In the genomic region with DNA sequence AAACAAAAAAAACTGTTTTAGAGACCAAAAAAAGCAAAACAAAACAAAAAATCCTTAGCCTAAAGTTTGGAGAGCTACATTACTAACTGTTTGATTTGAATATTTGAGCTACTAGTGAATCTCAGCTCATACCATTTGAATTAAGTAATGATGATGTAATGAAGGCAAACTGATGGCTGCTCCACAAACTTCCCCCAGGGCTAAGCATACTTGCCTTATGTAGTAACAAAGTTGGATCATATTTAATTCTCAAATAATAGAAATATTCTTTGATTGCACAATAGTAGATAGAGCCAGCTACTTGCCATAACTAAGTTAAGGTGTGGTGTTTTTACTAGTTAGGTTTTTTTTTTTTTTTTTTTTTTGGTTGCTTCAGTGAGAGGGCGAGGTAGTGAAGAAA, we compare ENCODE assay signal across 10 cellular contexts. TPM values are rescaled to one million over a fixed set of nuclear protein-coding genes. Genes with fewer than 3 reads are reported as not detected.
DNase-seq lines count a peak whose midpoint lies in the region; ATAC-seq and TF ChIP-seq lines count a peak whose summit lies in the region.
"Had no signal": no experiment of that assay in that cellular context is flagged by ENCODE, and none has a peak within 500 bp of the region (broad histone marks: within the 10 kb centered on the region; RNA-seq: fewer than 3 reads in every experiment).

No MANE protein-coding gene starts in this region.

- no peak overlapping the region for H3K18ac ChIP-seq in H9 (ENCODE audit: insufficient read length, low read depth, low read length)

- H3K27me3 ChIP-seq in neutrophil (no peaks in the 10 kb centered on the region), H9 (ENCODE audit: insufficient read depth, low read length) (no peaks in the 10 kb centered on the region)

- no peak overlapping the region for H3K23ac ChIP-seq in H9 (ENCODE audit: insufficient read length, low read depth, low read length)

- no peak overlapping the region for H2AK5ac ChIP-seq in H9 (ENCODE audit: insufficient read length, low read length)

- TF ChIP-seq CTCF in RWPE1 (conservative IDR thresholded peaks at IDR 0.05; ENCODE audit: low read depth) (no peak), neutrophil (IDR thresholded peaks at IDR 0.05) (no peak), H9 (conservative IDR thresholded peaks at IDR 0.05) (no peak)

- WGBS in H9 (ENCODE audit: extremely low coverage, insufficient read length, low lambda C conversion rate), result no CpG with 5 or more reads among the region's 1 CpG

- no peak overlapping the region for H2BK12ac ChIP-seq in H9 (ENCODE audit: insufficient read length, low read depth, low read length)

- no peaks in the 10 kb centered on the region for H4K20me1 ChIP-seq in H9 (ENCODE audit: control insufficient read depth, insufficient read depth, insufficient read length)

- H3K36me3 Mint-ChIP-seq in H9 (ENCODE audit: insufficient read depth in 1 of 3, low read depth in 3 of 3), result peaks cover 0 to 13% (median 8%) of the 10 kb centered on the region in 3 experiments; a peak in 5 of 7 replicates

- no peak overlapping the region for H3T11ph ChIP-seq in H9 (ENCODE audit: low read length)

- peaks cover 1% of the 10 kb centered on the region; the same call in 1 of the 2 replicates for H3K79me2 ChIP-seq in H9 (ENCODE audit: insufficient read depth, low read length)

- peak overlapping the region in 1 of 2 experiments; percentile 83 for H3K4me3 ChIP-seq in neutrophil (ENCODE audit: low read depth in 1 of 2, low read length in 1 of 2)

- H4K5ac ChIP-seq in H9 (ENCODE audit: insufficient read length, low read depth, low read length), result no peak overlapping the region

- H2BK15ac ChIP-seq in H9 (ENCODE audit: low read depth, low read length), result no peak overlapping the region

- H3K4me1 ChIP-seq in neutrophil (ENCODE audit: control insufficient read depth in 1 of 2, insufficient read depth in 1 of 2, low read depth in 1 of 2, low read length in 1 of 2) (peaks cover 55 to 56% of the 10 kb centered on the region in 2 experiments), H9 (ENCODE audit: insufficient read depth, low read length) (peaks cover 3% of the 10 kb centered on the region; the same call in 1 of the 2 replicates)

- peaks cover 21% of the 10 kb centered on the region for H3K36me3 ChIP-seq in neutrophil

- POLR2A ChIA-PET in RWPE1 (lab: Yijun Ruan, JAX; ENCODE audit: low non-redundant PET), result interaction anchor here (0.6 to 0.7 kb wide), 3 partner anchors 598 to 812 kb away, joined by 3 to 6 read pairs (median 3); no protein-coding TSS in a partner anchor

- no peak overlapping the region for H3K9ac ChIP-seq in H9 (ENCODE audit: extremely low read depth, insufficient read length, low read length)

- ATAC-seq in HG03280 (IDR thresholded peaks at IDR 0.05; ENCODE audit: unreplicated experiment), result no peak

- H3K4me3 Mint-ChIP-seq in H9, result no peak overlapping the region

- H3K9me3 ChIP-seq in neutrophil (no peaks in the 10 kb centered on the region), H9 (ENCODE audit: control insufficient read depth, low read depth, low read length) (no peaks in the 10 kb centered on the region)

- H2BK120ac ChIP-seq in H9 (ENCODE audit: low read depth, low read length, poor library complexity, severe bottlenecking), result no peak overlapping the region

- no peak overlapping the region for H3K56ac ChIP-seq in H9 (ENCODE audit: insufficient read length, low read depth, low read length)

- no peak overlapping the region for H3K4me2 ChIP-seq in H9 (ENCODE audit: insufficient read depth, insufficient read length, low read length)

- peaks cover 2% of the 10 kb centered on the region; the same call in 1 of the 2 replicates for H3K27me3 Mint-ChIP-seq in H9 (ENCODE audit: low read depth)

- H2BK20ac ChIP-seq in H9 (ENCODE audit: low read depth, low read length, poor library complexity, severe bottlenecking), result no peak overlapping the region

- DNase-seq in AG20443 (ENCODE audit: low spot score) (peak; percentile 67), RWPE1 (ENCODE audit: low spot score) (peak; percentile 76), fibroblast of gingiva (ENCODE audit: low read depth) (peak; percentile 86), H9 (no peak), pons (ENCODE audit: low spot score) (no peak)
- DNase-seq in activated effector memory CD4-positive, alpha-beta T cell treated with anti-CD3 and anti-CD28 coated beads, Interleukin-2, amount 50 U/mL, for 16 hours, result no peak
- DNase-seq: activated gamma-delta T cell, DMS 273 treated with DMSO at 0.1 percent for 48 hours had no signal

- peaks cover 8% of the 10 kb centered on the region for H3K23me2 ChIP-seq in H9 (ENCODE audit: insufficient read length, low read depth, low read length, poor library complexity, severe bottlenecking)

- H3K4ac ChIP-seq in H9 (ENCODE audit: low read depth, low read length), result no peak overlapping the region

- no peak overlapping the region for H2BK5ac ChIP-seq in H9 (ENCODE audit: insufficient read length, low read length)

- H3K4me1 Mint-ChIP-seq in H9, result peaks cover 16 to 18% of the 10 kb centered on the region in 2 experiments

- H4K8ac ChIP-seq in H9 (replicated peaks; ENCODE audit: insufficient read length, low read depth, low read length), result no peak overlapping the region

- H3K27ac Mint-ChIP-seq in H9, result no peak overlapping the region

- no peak overlapping the region for H4K91ac ChIP-seq in H9 (ENCODE audit: insufficient read length, low read depth, low read length)

- no peaks in the 10 kb centered on the region for H3K9me3 Mint-ChIP-seq in H9

- no peak overlapping the region for H3K27ac ChIP-seq in RWPE1
- H3K27ac ChIP-seq in neutrophil, result peak overlapping the region; percentile 91
- no peak overlapping the region for H3K27ac ChIP-seq in H9 (ENCODE audit: insufficient read length, low read depth, low read length)

- no peak overlapping the region for H3K14ac ChIP-seq in H9 (ENCODE audit: insufficient read depth, low read length)

- no peak overlapping the region for H2AFZ ChIP-seq in H9 (ENCODE audit: low read length)

- H3K79me1 ChIP-seq in H9 (ENCODE audit: insufficient read depth, low read depth, low read length, poor library complexity, severe bottlenecking), result no peaks in the 10 kb centered on the region

- CTCF ChIA-PET in RWPE1 (lab: Yijun Ruan, JAX), result interaction anchor here (0.6 to 0.7 kb wide), 2 partner anchors 448 to 1205 kb away, joined by 4 read pairs; no protein-coding TSS in a partner anchor

RNA-seq across cellular contexts. Expression of gene RAB32, which starts 2.8 kb away (rescaled TPM):
- total RNA-seq in H9 (2021), result 4.7 and 4.9 TPM in 2 replicates

RNA-seq across cellular contexts. Expression of gene ADGB, which starts 52.3 kb away (rescaled TPM):
- not detected in 2 replicates for total RNA-seq in H9 (2021)

Comparison
In these comparisons a context has a peak if more than half of its experiments do, and no peak if none do; other contexts are left out.
1. DNase-seq: peak in AG20443 (single experiment), RWPE1 (single experiment) and fibroblast of gingiva (single experiment); none in H9 (single experiment), pons (single experiment) and activated effector memory CD4-positive, alpha-beta T cell treated with anti-CD3 and anti-CD28 coated beads, Interleukin-2, amount 50 U/mL, for 16 hours (single experiment).